In the genomic region with DNA sequence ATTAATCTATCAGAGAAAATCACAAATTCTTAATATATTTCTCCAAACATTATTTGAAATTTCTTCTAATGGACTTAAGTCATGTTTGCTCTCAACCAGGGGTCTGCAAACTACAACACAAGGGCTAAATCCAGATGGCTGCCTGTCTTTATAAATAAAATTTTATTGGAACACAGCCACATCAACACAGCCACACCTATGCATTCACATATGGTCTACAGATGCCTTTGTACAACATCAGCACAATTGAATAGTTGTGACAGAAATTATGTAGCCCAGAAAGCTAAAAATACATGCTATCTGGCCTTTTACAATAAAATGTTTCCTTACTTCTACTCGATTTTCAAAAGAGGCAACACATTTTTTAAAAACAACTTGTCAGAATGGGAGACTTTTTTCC, we compare ENCODE assay signal across 29 cellular contexts.
"Had no signal": no experiment of that assay in that cellular context is flagged by ENCODE, and none has a peak within 500 bp of the region (broad histone marks: within the 10 kb centered on the region; RNA-seq: fewer than 3 reads in every experiment).

No MANE protein-coding gene starts in this region.

- H3K79me2 ChIP-seq: hepatocyte had no signal

- H2AFZ ChIP-seq: hepatocyte had no signal

- H3K36me3 ChIP-seq: adrenal gland, esophagus muscularis mucosa, gastroesophageal sphincter, heart right ventricle had no signal

- H3K4me1 ChIP-seq: adrenal gland, body of pancreas, esophagus muscularis mucosa, gastroesophageal sphincter, heart right ventricle had no signal

- H3K4me2 ChIP-seq: hepatocyte had no signal

- H3K27me3 ChIP-seq: adrenal gland, body of pancreas, esophagus muscularis mucosa, gastroesophageal sphincter, heart right ventricle, hepatocyte had no signal

- DNase-seq: activated CD4-positive, alpha-beta memory T cell treated with anti-CD3 and anti-CD28 coated beads for 36 hours; activated CD4-positive, alpha-beta T cell treated with anti-CD3 and anti-CD28 coated beads for 36 hours; activated CD4-positive, alpha-beta T cell treated with anti-CD3 and anti-CD28 coated beads, Interleukin-2, amount 10 ng/mL, durations not matched to agents 24 days and 14 days; activated CD4-positive, CD25-positive, alpha-beta regulatory T cell; activated CD4-positive, CD25-positive, alpha-beta regulatory T cell treated with anti-CD3 and anti-CD28 coated beads, Interleukin-2, amount 50 U/mL, for 72 hours; activated CD8-positive, alpha-beta memory T cell treated with anti-CD3 and anti-CD28 coated beads, Interleukin-2, amount 10 ng/mL, durations not matched to agents 7 days and 5 days; activated CD8-positive, alpha-beta memory T cell treated with anti-CD3 and anti-CD28 coated beads, Interleukin-2, amount 50 U/mL, for 4 hours; activated CD8-positive, alpha-beta T cell treated with anti-CD3 and anti-CD28 coated beads, Interleukin-2, amount 10 ng/mL, durations not matched to agents 7 days and 5 days; activated effector memory CD4-positive, alpha-beta T cell treated with anti-CD3 and anti-CD28 coated beads, Interleukin-2, amount 50 U/mL, for 16 hours; activated naive CD4-positive, alpha-beta T cell treated with anti-CD3 and anti-CD28 coated beads for 36 hours; activated naive CD8-positive, alpha-beta T cell treated with anti-CD3 and anti-CD28 coated beads for 36 hours; activated naive CD8-positive, alpha-beta T cell treated with anti-CD3 and anti-CD28 coated beads, Interleukin-2, amount 50 U/mL, for 24 hours; activated T-cell treated with anti-CD3 and anti-CD28 coated beads, Interleukin-2, amount 50 U/mL, for 1 hour; activated T-cell treated with anti-CD3 and anti-CD28 coated beads, Interleukin-2, amount 50 U/mL, for 48 hours; adrenal gland; amygdala; aorta; body of pancreas; caudate nucleus; cortex of kidney; dermis blood vessel endothelial cell; effector CD4-positive, alpha-beta T cell; effector memory CD8-positive, alpha-beta T cell; erythroblast; foreskin melanocyte; heart right ventricle had no signal

- H3K9me3 ChIP-seq: adrenal gland, body of pancreas, esophagus muscularis mucosa, gastroesophageal sphincter, heart right ventricle had no signal

- H3K27ac ChIP-seq: adrenal gland, body of pancreas, esophagus muscularis mucosa, gastroesophageal sphincter, heart right ventricle, hepatocyte had no signal

- H3K4me3 ChIP-seq: adrenal gland, body of pancreas, esophagus muscularis mucosa, gastroesophageal sphincter, heart right ventricle, hepatocyte had no signal
